17 cellular contexts compared by ENCODE assay signal in the genomic region with DNA sequence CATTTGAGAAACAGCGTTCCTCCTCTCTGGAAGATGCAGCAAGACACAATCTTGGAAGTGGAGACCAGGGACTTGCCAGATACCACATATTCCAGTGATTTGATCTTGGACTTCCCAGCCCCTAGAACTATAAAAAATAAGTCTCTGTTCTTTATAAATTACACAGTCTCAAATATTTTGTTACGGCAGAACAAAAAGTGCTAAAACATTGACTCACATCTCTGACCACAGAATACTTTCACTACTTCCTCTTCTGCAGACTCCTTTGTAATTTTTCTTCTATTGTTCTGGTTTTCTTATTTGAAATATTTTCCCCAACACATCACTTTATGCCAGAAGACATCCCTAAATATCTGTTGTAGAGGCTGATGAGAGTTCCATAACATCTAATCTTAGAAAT.
DNase-seq lines count a peak whose midpoint lies in the region; TF ChIP-seq lines count a peak whose summit lies in the region.
"Had no signal": no experiment of that assay in that cellular context is flagged by ENCODE, and none has a peak within 500 bp of the region (broad histone marks: within the 10 kb centered on the region; RNA-seq: fewer than 3 reads in every experiment).

No MANE protein-coding gene starts in this region.

- no peaks in the 10 kb centered on the region for H3K36me3 ChIP-seq in mammary epithelial cell (ENCODE audit: insufficient read depth, low read length)
- H3K36me3 ChIP-seq: BLaER1 treated with 17β-estradiol and CSF1 and Interleukin-3, amounts not matched to agents 10 nM and 100 nM had no signal

- H3K9me3 ChIP-seq in mammary epithelial cell (replicated peaks; ENCODE audit: insufficient read depth, low read length): peaks cover 5% of the 10 kb centered on the region
- H3K9me3 ChIP-seq: BLaER1 treated with 17β-estradiol and CSF1 and Interleukin-3, amounts not matched to agents 10 nM and 100 nM had no signal

- dilution Hi-C loops in mammary epithelial cell (cut with HindIII; ENCODE audit: low sequenced_read_pairs): no loop called here

- H3K27me3 Mint-ChIP-seq in MCF 10A (ENCODE audit: insufficient read depth, unreplicated experiment): no peaks in the 10 kb centered on the region
- peaks cover under 1% of the 10 kb centered on the region for H3K27me3 Mint-ChIP-seq in chondrocyte (ENCODE audit: low read depth)
- H3K27me3 Mint-ChIP-seq: CD8-positive, alpha-beta memory T cell; IgD-negative memory B cell had no signal

- H3K4me1 ChIP-seq in mammary epithelial cell (ENCODE audit: insufficient read depth, low read length): peaks cover 3% of the 10 kb centered on the region

- CTCF ChIA-PET in mammary epithelial cell (lab: Charles Lee; ENCODE audit: low non-redundant PET) (no interaction called here), MCF 10A (lab: Yijun Ruan, JAX) (no interaction called here), RWPE1 (lab: Yijun Ruan, JAX) (no interaction called here)

- H3K9me3 Mint-ChIP-seq in MCF 10A (ENCODE audit: unreplicated experiment) (no peaks in the 10 kb centered on the region), chondrocyte (ENCODE audit: low read depth) (peaks cover 6% of the 10 kb centered on the region)

- WGBS in mammary epithelial cell (ENCODE audit: low coverage, missing lambda C conversion rate): 11% methylated on average over 2 of the region's 2 CpGs

- no peak for TF ChIP-seq CTCF in mammary epithelial cell (conservative IDR thresholded peaks at IDR 0.05 in 1 of 2, IDR thresholded peaks at IDR 0.05 in 1 of 2; ENCODE audit: extremely low read depth in 1 of 2, insufficient read depth in 1 of 2, low read depth in 1 of 2, low read length in 2 of 2)
- no peak for TF ChIP-seq CTCF in MCF 10A (IDR thresholded peaks at IDR 0.05; ENCODE audit: unreplicated experiment)
- no peak for TF ChIP-seq CTCF in astrocyte of the spinal cord (IDR thresholded peaks at IDR 0.05; ENCODE audit: low read depth, low read length)
- no peak for TF ChIP-seq CTCF in RWPE1 (conservative IDR thresholded peaks at IDR 0.05; ENCODE audit: low read depth)
- no peak for TF ChIP-seq CTCF in chondrocyte (IDR thresholded peaks at IDR 0.05)

- H3K36me3 Mint-ChIP-seq in MCF 10A (ENCODE audit: insufficient read depth, unreplicated experiment): no peaks in the 10 kb centered on the region
- H3K36me3 Mint-ChIP-seq in chondrocyte (ENCODE audit: low read depth): no peaks in the 10 kb centered on the region
- H3K36me3 Mint-ChIP-seq: CD8-positive, alpha-beta memory T cell; IgD-negative memory B cell had no signal

- no peaks in the 10 kb centered on the region for H4K20me1 ChIP-seq in mammary epithelial cell (ENCODE audit: insufficient read depth, low read length)
- H4K20me1 ChIP-seq: BLaER1 treated with 17β-estradiol and CSF1 and Interleukin-3, amounts not matched to agents 10 nM and 100 nM had no signal

- in situ Hi-C loops in mammary epithelial cell (cut with MboI; ENCODE audit: low sequenced_read_pairs in 2 of 2): no loop called here
- in situ Hi-C loops in astrocyte of the spinal cord (cut with HindIII; ENCODE audit: low sequenced_read_pairs): no loop called here

- H3K4me2 ChIP-seq in mammary epithelial cell (ENCODE audit: insufficient read depth, low read depth, low read length): peak overlapping the region; percentile 33

- H3K4me3 ChIP-seq in mammary epithelial cell (replicated peaks in 1 of 3; ENCODE audit: insufficient read depth in 1 of 3, low read depth in 2 of 3, low read length in 3 of 3): no peak overlapping the region
- no peak overlapping the region for H3K4me3 ChIP-seq in astrocyte of the spinal cord (ENCODE audit: low read depth, low read length)
- H3K4me3 ChIP-seq: BLaER1 treated with 17β-estradiol and CSF1 and Interleukin-3, amounts not matched to agents 10 nM and 100 nM; SK-N-MC had no signal

- intact Hi-C loops in mammary epithelial cell (cut with micrococcal nuclease): no loop called here
- intact Hi-C loops in MCF 10A (cut with micrococcal nuclease): no loop called here

- DNase-seq in mammary epithelial cell: peak; percentile 52
- no peak for DNase-seq in MCF 10A (ENCODE audit: unreplicated experiment)
- DNase-seq in SIG-M5 (lab: John Stamatoyannopoulos, UW): peak; percentile 67
- peak; percentile 11 for DNase-seq in astrocyte of the spinal cord (ENCODE audit: low read depth, low spot score)
- no peak for DNase-seq in RWPE1 (ENCODE audit: low spot score)
- DNase-seq in chondrocyte (ENCODE audit: low spot score): no peak
- no peak for DNase-seq in activated effector memory CD4-positive, alpha-beta T cell treated with Interleukin-2 at 50 U/mL for 16 hours
- no peak for DNase-seq in HUDEP-2 (lab: John Stamatoyannopoulos, UW; ENCODE audit: unreplicated experiment in 76 of 76)
- DNase-seq: CD8-positive, alpha-beta memory T cell; DMS79 treated with DMSO at 0.1 percent for 48 hours; H9; NCI-H1092 treated with DMSO at 0.1 percent for 48 hours; NCI-H2081 treated with DMSO at 0.1 percent for 48 hours; NCI-H524 had no signal

- H3K27ac ChIP-seq in mammary epithelial cell (ENCODE audit: insufficient read depth, low read depth, low read length) (no peak overlapping the region), RWPE1 (no peak overlapping the region)
- H3K27ac ChIP-seq: BLaER1 treated with 17β-estradiol and CSF1 and Interleukin-3, amounts not matched to agents 10 nM and 100 nM; SK-N-MC had no signal

- H3K9ac ChIP-seq in mammary epithelial cell (ENCODE audit: insufficient read depth, low read length): no peak overlapping the region
- H3K9ac ChIP-seq: BLaER1 treated with 17β-estradiol and CSF1 and Interleukin-3, amounts not matched to agents 10 nM and 100 nM had no signal

- H3K27me3 ChIP-seq in mammary epithelial cell (ENCODE audit: insufficient read depth, low read length): no peaks in the 10 kb centered on the region
- H3K27me3 ChIP-seq: BLaER1 treated with 17β-estradiol and CSF1 and Interleukin-3, amounts not matched to agents 10 nM and 100 nM had no signal

- no peaks in the 10 kb centered on the region for H3K79me2 ChIP-seq in mammary epithelial cell (ENCODE audit: insufficient read depth, low read length)

- H3K4me1 Mint-ChIP-seq in MCF 10A (ENCODE audit: insufficient read depth, unreplicated experiment): peaks cover 5% of the 10 kb centered on the region
- H3K4me1 Mint-ChIP-seq in chondrocyte (ENCODE audit: low read depth): no peaks in the 10 kb centered on the region
- H3K4me1 Mint-ChIP-seq: CD8-positive, alpha-beta memory T cell; H9; IgD-negative memory B cell had no signal

- POLR2A ChIA-PET in MCF 10A (lab: Yijun Ruan, JAX): no interaction called here
- POLR2A ChIA-PET in RWPE1 (lab: Yijun Ruan, JAX; ENCODE audit: low non-redundant PET): no interaction called here

- H3K27ac Mint-ChIP-seq in MCF 10A (ENCODE audit: low read depth, unreplicated experiment) (no peak overlapping the region), chondrocyte (ENCODE audit: unreplicated experiment) (no peak overlapping the region)
- H3K27ac Mint-ChIP-seq: CD8-positive, alpha-beta memory T cell; H9; IgD-negative memory B cell had no signal

- BruUV-seq in mammary epithelial cell (replicated peaks; lab: Mats Ljungman, UMichigan) (no TSS peak), MCF 10A (replicated peaks; lab: Mats Ljungman, UMichigan) (no TSS peak)

- H2AFZ ChIP-seq in mammary epithelial cell (ENCODE audit: low read depth, low read length): no peak overlapping the region

- no peak overlapping the region for H3K4me3 Mint-ChIP-seq in MCF 10A (ENCODE audit: unreplicated experiment)
- H3K4me3 Mint-ChIP-seq in chondrocyte (ENCODE audit: unreplicated experiment): no peak overlapping the region
- H3K4me3 Mint-ChIP-seq: CD8-positive, alpha-beta memory T cell; H9; IgD-negative memory B cell had no signal

Comparison
In these comparisons a context has a peak if more than half of its experiments do, and no peak if none do; other contexts are left out.
1. DNase-seq: peak in mammary epithelial cell (single experiment), SIG-M5 (single experiment) and astrocyte of the spinal cord (single experiment); none in MCF 10A (single experiment), RWPE1 (single experiment), chondrocyte (single experiment), activated effector memory CD4-positive, alpha-beta T cell treated with Interleukin-2 at 50 U/mL for 16 hours (single experiment) and HUDEP-2 (0 of 76).